Comparison of ENCODE assay signal across 2 cellular contexts in genomic region chr10:96636546-96636945, GRCh38.
TF ChIP-seq lines count a peak whose summit lies in the region.

No MANE protein-coding gene starts in this region.

TF ChIP-seq in liver, 16 proteins besides CTCF, POLR2A, EP300 and RAD21:
- TF ChIP-seq ATF3 (IDR thresholded peaks at IDR 0.05): no peak
- TF ChIP-seq NR2F2 (IDR thresholded peaks at IDR 0.05): no peak
- peak; percentile 67 to 73 for TF ChIP-seq HNF4A (conservative IDR thresholded peaks at IDR 0.05)
- no peak for TF ChIP-seq TAF1 (conservative IDR thresholded peaks at IDR 0.05)
- no peak for TF ChIP-seq YY1 (IDR thresholded peaks at IDR 0.05)
- no peak for TF ChIP-seq EGR1 (IDR thresholded peaks at IDR 0.05; ENCODE audit: low read depth in 2 of 2)
- no peak for TF ChIP-seq REST (IDR thresholded peaks at IDR 0.05)
- peak; percentile 19 for TF ChIP-seq HNF4G (IDR thresholded peaks at IDR 0.05)
- no peak for TF ChIP-seq GABPA (IDR thresholded peaks at IDR 0.05 in 1 of 2, conservative IDR thresholded peaks at IDR 0.05 in 1 of 2)
- no peak for TF ChIP-seq ZBTB33 (IDR thresholded peaks at IDR 0.05)
- TF ChIP-seq FOXA2 (IDR thresholded peaks at IDR 0.05): no peak
- TF ChIP-seq MAX (IDR thresholded peaks at IDR 0.05): no peak
- peak in 1 of 2 donors; percentile 9 for TF ChIP-seq JUND (IDR thresholded peaks at IDR 0.05)
- TF ChIP-seq SP1 (IDR thresholded peaks at IDR 0.05): peak; percentile 42
- TF ChIP-seq FOXA1 (IDR thresholded peaks at IDR 0.05): no peak
- TF ChIP-seq RXRA (IDR thresholded peaks at IDR 0.05): peak; percentile 4 to 6

TF ChIP-seq in HepG2, 621 proteins besides CTCF, POLR2A, EP300 and RAD21:
- TF ChIP-seq ATRX (CRISPR knock-in tag; IDR thresholded peaks at IDR 0.05; ENCODE audit: borderline replicate concordance) (no peak), FOXO4 (CRISPR knock-in tag; conservative IDR thresholded peaks at IDR 0.05) (no peak), ZNF839 (CRISPR knock-in tag; IDR thresholded peaks at IDR 0.05; ENCODE audit: borderline replicate concordance) (no peak), ELF1 (CRISPR knock-in tag; IDR thresholded peaks at IDR 0.05) (no peak), FOXK2 (IDR thresholded peaks at IDR 0.05) (no peak), BRCA1 (CRISPR knock-in tag; IDR thresholded peaks at IDR 0.05) (no peak), ZNF784 (CRISPR knock-in tag; IDR thresholded peaks at IDR 0.05; ENCODE audit: borderline replicate concordance) (no peak), ZNF710 (CRISPR knock-in tag; IDR thresholded peaks at IDR 0.05; ENCODE audit: borderline replicate concordance) (no peak), RBM22 (optimal IDR thresholded peaks at IDR 0.05; ENCODE audit: low read length) (no peak), MIER2 (CRISPR knock-in tag; IDR thresholded peaks at IDR 0.05) (no peak), ETS1 (CRISPR knock-in tag; IDR thresholded peaks at IDR 0.05) (no peak), ZNF740 (CRISPR knock-in tag; IDR thresholded peaks at IDR 0.05) (no peak), DMAP1 (CRISPR knock-in tag; IDR thresholded peaks at IDR 0.05) (no peak), ZNF646 (CRISPR knock-in tag; IDR thresholded peaks at IDR 0.05) (no peak), GATAD1 (CRISPR knock-in tag; IDR thresholded peaks at IDR 0.05) (no peak), ZFP37 (CRISPR knock-in tag; IDR thresholded peaks at IDR 0.05; ENCODE audit: borderline replicate concordance) (no peak), ZBTB43 (CRISPR knock-in tag; conservative IDR thresholded peaks at IDR 0.05) (no peak)
